In genomic region chr12:126706300-126706699, GRCh38 we compare ENCODE assay signal across 18 cellular contexts.
DNase-seq lines count a peak whose midpoint lies in the region; ATAC-seq and TF ChIP-seq lines count a peak whose summit lies in the region.
"Had no signal": no experiment of that assay in that cellular context is flagged by ENCODE, and none has a peak within 500 bp of the region (broad histone marks: within the 10 kb centered on the region; RNA-seq: fewer than 3 reads in every experiment).

No MANE protein-coding gene starts in this region.

- H3K4me2 ChIP-seq in H9 (ENCODE audit: insufficient read depth, insufficient read length, low read length), result no peak overlapping the region

- H3K18ac ChIP-seq in H9 (ENCODE audit: insufficient read length, low read depth, low read length), result no peak overlapping the region

- H3K9me3 ChIP-seq in H9 (ENCODE audit: control insufficient read depth, low read depth, low read length), result no peaks in the 10 kb centered on the region

- H4K91ac ChIP-seq in H9 (ENCODE audit: insufficient read length, low read depth, low read length), result no peak overlapping the region

- H3K27me3 ChIP-seq in H9 (ENCODE audit: insufficient read depth, low read length), result no peaks in the 10 kb centered on the region

- no peaks in the 10 kb centered on the region for H3K79me1 ChIP-seq in H9 (ENCODE audit: insufficient read depth, low read depth, low read length, poor library complexity, severe bottlenecking)

- H3K9ac ChIP-seq in H9 (ENCODE audit: extremely low read depth, insufficient read length, low read length), result no peak overlapping the region

- peaks cover 4% of the 10 kb centered on the region for H3K27me3 Mint-ChIP-seq in H9 (ENCODE audit: low read depth)

- no peak overlapping the region for H2AK5ac ChIP-seq in H9 (ENCODE audit: insufficient read length, low read length)

- no peaks in the 10 kb centered on the region; the same call in 1 of the 2 replicates for H3K4me1 ChIP-seq in H9 (ENCODE audit: insufficient read depth, low read length)

- H2BK15ac ChIP-seq in H9 (ENCODE audit: low read depth, low read length), result no peak overlapping the region

- no CpG with 5 or more reads among the region's 4 CpGs for WGBS in H9 (ENCODE audit: extremely low coverage, insufficient read length, low lambda C conversion rate)

- no peaks in the 10 kb centered on the region for H4K20me1 ChIP-seq in H9 (ENCODE audit: control insufficient read depth, insufficient read depth, insufficient read length)

- H3K23me2 ChIP-seq in H9 (ENCODE audit: insufficient read length, low read depth, low read length, poor library complexity, severe bottlenecking), result no peaks in the 10 kb centered on the region

- no peak overlapping the region for H3K14ac ChIP-seq in H9 (ENCODE audit: insufficient read depth, low read length)

- H3K4me3 Mint-ChIP-seq in H9, result no peak overlapping the region
- H3K4me3 Mint-ChIP-seq: CD14-positive monocyte had no signal

- no peak overlapping the region for H4K8ac ChIP-seq in H9 (replicated peaks; ENCODE audit: insufficient read length, low read depth, low read length)

- H3K4me3 ChIP-seq in fibroblast of the aortic adventitia (ENCODE audit: low read depth, low read length) (no peak overlapping the region), retinal pigment epithelial cell (ENCODE audit: low read length) (no peak overlapping the region)
- H3K4me3 ChIP-seq: GM12878, SK-N-MC had no signal

- peaks cover 2% of the 10 kb centered on the region in 2 experiments; a peak in 3 of 4 replicates for H3K4me1 Mint-ChIP-seq in H9
- H3K4me1 Mint-ChIP-seq: CD14-positive monocyte had no signal

- H3K27ac ChIP-seq in H9 (ENCODE audit: insufficient read length, low read depth, low read length), result no peak overlapping the region
- H3K27ac ChIP-seq: SK-N-MC had no signal

- no peak overlapping the region for H2BK20ac ChIP-seq in H9 (ENCODE audit: low read depth, low read length, poor library complexity, severe bottlenecking)

- H3K27ac Mint-ChIP-seq in H9, result no peak overlapping the region

- no peaks in the 10 kb centered on the region; a peak in 1 of 5 replicates for H3K9me3 Mint-ChIP-seq in H9

- no peak overlapping the region for H3K4ac ChIP-seq in H9 (ENCODE audit: low read depth, low read length)

- no peak overlapping the region for H2BK12ac ChIP-seq in H9 (ENCODE audit: insufficient read length, low read depth, low read length)

- H2BK5ac ChIP-seq in H9 (ENCODE audit: insufficient read length, low read length), result no peak overlapping the region

- no peak overlapping the region for H3T11ph ChIP-seq in H9 (ENCODE audit: low read length)

- H3K36me3 Mint-ChIP-seq in H9 (ENCODE audit: insufficient read depth in 1 of 3, low read depth in 3 of 3), result no peaks in the 10 kb centered on the region
- H3K36me3 Mint-ChIP-seq: CD14-positive monocyte had no signal

- no peak for ATAC-seq in stimulated activated naive CD8-positive, alpha-beta T cell treated with anti-CD3 and anti-CD28 coated beads, Interleukin-15, Interleukin-2, amounts not matched to agents 100 U/mL and 50 U/mL, for 24 hours
- ATAC-seq: GM12878, Panc1 had no signal

- H2AFZ ChIP-seq in H9 (ENCODE audit: low read length), result no peak overlapping the region

- no peak overlapping the region for H2BK120ac ChIP-seq in H9 (ENCODE audit: low read depth, low read length, poor library complexity, severe bottlenecking)

- H3K79me2 ChIP-seq in H9 (ENCODE audit: insufficient read depth, low read length), result no peaks in the 10 kb centered on the region

- peak; percentile 11 to 18 for DNase-seq in SHP77 (lab: John Stamatoyannopoulos, UW)
- DNase-seq in SHP77 treated with DMSO at 0.1 percent for 48 hours (lab: John Stamatoyannopoulos, UW), result no peak
- peak; percentile 68 for DNase-seq in H9
- DNase-seq in fibroblast of the aortic adventitia (ENCODE audit: low read depth), result no peak
- no peak for DNase-seq in retinal pigment epithelial cell (ENCODE audit: low read depth)
- no peak for DNase-seq in stimulated activated naive CD8-positive, alpha-beta T cell treated with anti-CD3 and anti-CD28 coated beads, Interleukin-15, Interleukin-2, amounts not matched to agents 100 U/mL and 50 U/mL, for 24 hours
- no peak for DNase-seq in HuH-7 (ENCODE audit: low spot score)
- DNase-seq: AML-193, DMS79, KBM-7, NCI-H1048, NCI-H2081 treated with DMSO at 0.1 percent for 48 hours, NCI-H524 treated with DMSO at 0.1 percent for 48 hours, T-helper 1 cell had no signal

- no peak overlapping the region for H4K5ac ChIP-seq in H9 (ENCODE audit: insufficient read length, low read depth, low read length)

- H3K23ac ChIP-seq in H9 (ENCODE audit: insufficient read length, low read depth, low read length), result no peak overlapping the region

- TF ChIP-seq CTCF in H9 (conservative IDR thresholded peaks at IDR 0.05) (peak; percentile 50), fibroblast of the aortic adventitia (IDR thresholded peaks at IDR 0.05; ENCODE audit: insufficient read depth, low read length) (peak; percentile 12), retinal pigment epithelial cell (conservative IDR thresholded peaks at IDR 0.05; ENCODE audit: low read depth, low read length) (peak; percentile 23)

- H3K56ac ChIP-seq in H9 (ENCODE audit: insufficient read length, low read depth, low read length), result no peak overlapping the region

Comparison
In these comparisons a context has a peak if more than half of its experiments do, and no peak if none do; other contexts are left out.
1. DNase-seq: peak in SHP77 (2 of 2) and H9 (single experiment); none in SHP77 treated with DMSO at 0.1 percent for 48 hours (single experiment), fibroblast of the aortic adventitia (single experiment), retinal pigment epithelial cell (single experiment), stimulated activated naive CD8-positive, alpha-beta T cell treated with anti-CD3 and anti-CD28 coated beads, Interleukin-15, Interleukin-2, amounts not matched to agents 100 U/mL and 50 U/mL, for 24 hours (single experiment) and HuH-7 (single experiment).
2. Peak in every context shown above with its lines, with median percentiles within 50 percentile points of each other: CTCF ChIP-seq.